In the genomic region with DNA sequence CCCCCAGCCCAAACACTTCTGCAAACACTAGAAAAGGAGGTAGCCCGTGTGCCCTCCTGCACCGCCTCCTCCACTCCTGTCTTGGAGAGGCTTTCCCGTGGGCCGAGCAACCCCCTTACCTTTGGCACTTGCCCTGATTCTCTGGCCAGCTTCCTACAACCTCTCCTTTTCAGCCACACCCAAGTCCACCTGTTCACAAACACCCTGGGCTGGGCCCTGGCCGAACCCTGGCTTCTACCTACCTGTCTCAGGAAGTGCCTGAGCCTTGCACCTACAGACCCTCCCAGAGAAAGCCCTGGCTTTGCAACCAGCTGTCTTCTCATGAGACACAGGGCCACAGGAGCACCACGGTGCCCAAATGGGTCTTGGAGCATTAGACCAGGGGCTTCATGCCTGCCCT, we compare ENCODE assay signal across 14 cellular contexts. TPM values are rescaled to one million over a fixed set of nuclear protein-coding genes. Genes with fewer than 3 reads are reported as not detected.
DNase-seq lines count a peak whose midpoint lies in the region; ATAC-seq, FAIRE-seq and TF ChIP-seq lines count a peak whose summit lies in the region.
"Had no signal": no experiment of that assay in that cellular context is flagged by ENCODE, and none has a peak within 500 bp of the region (broad histone marks: within the 10 kb centered on the region; RNA-seq: fewer than 3 reads in every experiment).

No MANE protein-coding gene starts in this region.

- no peak overlapping the region for H3K14ac ChIP-seq in mesenchymal stem cell (ENCODE audit: low read length in 2 of 2)

- no peak overlapping the region for H2BK5ac ChIP-seq in mesenchymal stem cell (ENCODE audit: low read depth, low read length, poor library complexity, severe bottlenecking)

- no peak overlapping the region for H3K4ac ChIP-seq in mesenchymal stem cell (ENCODE audit: low read depth in 1 of 2, low read length in 2 of 2)

- no peak for TF ChIP-seq CTCF in A549 (IDR thresholded peaks at IDR 0.05)

- H3K27me3 ChIP-seq in mesenchymal stem cell (ENCODE audit: control insufficient read depth in 1 of 2, insufficient read depth in 1 of 2, low read length in 2 of 2): no peaks in the 10 kb centered on the region
- H3K27me3 ChIP-seq: gastroesophageal sphincter had no signal

- H3K27me3 Mint-ChIP-seq in activated CD8-positive, alpha-beta T cell treated with anti-CD3 and anti-CD28 coated beads, Interleukin-2, amount 10 ng/mL, durations not matched to agents 7 days and 5 days (ENCODE audit: low read depth): peaks cover 6% of the 10 kb centered on the region

- TF ChIP-seq RAD21 in A549 (conservative IDR thresholded peaks at IDR 0.05 in 1 of 2, IDR thresholded peaks at IDR 0.05 in 1 of 2): no peak

- H3K4me1 ChIP-seq in A549 (peaks cover 57% of the 10 kb centered on the region), mesenchymal stem cell (ENCODE audit: control insufficient read depth, insufficient read depth, low read depth, low read length) (peaks cover 62% of the 10 kb centered on the region)

- 85% methylated on average over 6 of the region's 6 CpGs for WGBS in A549 (ENCODE audit: missing lambda C conversion rate)
- WGBS in mesenchymal stem cell: 96% methylated on average over 6 of the region's 6 CpGs

- H3K36me3 Mint-ChIP-seq in activated CD8-positive, alpha-beta T cell treated with anti-CD3 and anti-CD28 coated beads, Interleukin-2, amount 10 ng/mL, durations not matched to agents 7 days and 5 days (ENCODE audit: low read depth): no peaks in the 10 kb centered on the region

- ATAC-seq in A549 (no peak), GM18505 (IDR thresholded peaks at IDR 0.05; ENCODE audit: unreplicated experiment) (no peak), GM19397 (IDR thresholded peaks at IDR 0.05; ENCODE audit: unreplicated experiment) (no peak), HG03108 (IDR thresholded peaks at IDR 0.05; ENCODE audit: unreplicated experiment) (no peak)
- ATAC-seq in activated CD8-positive, alpha-beta T cell treated with anti-CD3 and anti-CD28 coated beads, Interleukin-2, amount 10 ng/mL, durations not matched to agents 7 days and 5 days: no peak
- ATAC-seq: gastroesophageal sphincter, left cardiac atrium had no signal

- H3K4me2 ChIP-seq in A549 (peak overlapping the region; percentile 94), mesenchymal stem cell (ENCODE audit: low read length, poor library complexity, severe bottlenecking) (no peak overlapping the region)

- H3K9me3 Mint-ChIP-seq in activated CD8-positive, alpha-beta T cell treated with anti-CD3 and anti-CD28 coated beads, Interleukin-2, amount 10 ng/mL, durations not matched to agents 7 days and 5 days (ENCODE audit: insufficient read depth): no peaks in the 10 kb centered on the region

- H3K27ac ChIP-seq in A549 (peak overlapping the region; percentile 8 to 98; a peak in 3 of 6 replicates), mesenchymal stem cell (ENCODE audit: low read length, poor library complexity, severe bottlenecking) (no peak overlapping the region)
- H3K27ac ChIP-seq: gastroesophageal sphincter had no signal

- H2AK5ac ChIP-seq in mesenchymal stem cell (ENCODE audit: low read length, severe bottlenecking): no peak overlapping the region

- H3K9me3 ChIP-seq in A549: no peaks in the 10 kb centered on the region
- no peaks in the 10 kb centered on the region for H3K9me3 ChIP-seq in mesenchymal stem cell (ENCODE audit: control insufficient read depth, low read length)
- H3K9me3 ChIP-seq: gastroesophageal sphincter had no signal

- H3K4me3 ChIP-seq in A549: no peak overlapping the region
- no peak overlapping the region for H3K4me3 ChIP-seq in mesenchymal stem cell (ENCODE audit: insufficient read depth in 1 of 2, low read depth in 1 of 2, low read length in 2 of 2)
- H3K4me3 ChIP-seq: gastroesophageal sphincter had no signal

- H3K23ac ChIP-seq in mesenchymal stem cell (ENCODE audit: low read length in 2 of 2): no peak overlapping the region

- H2BK120ac ChIP-seq in mesenchymal stem cell (ENCODE audit: low read depth, low read length): no peak overlapping the region

- FAIRE-seq in A549 (lab: Jason Lieb, UNC): no peak

- peak overlapping the region; percentile 48 for H3K27ac Mint-ChIP-seq in activated CD8-positive, alpha-beta T cell treated with anti-CD3 and anti-CD28 coated beads, Interleukin-2, amount 10 ng/mL, durations not matched to agents 7 days and 5 days

- no peak for TF ChIP-seq EP300 in A549 (IDR thresholded peaks at IDR 0.05)

- H2BK12ac ChIP-seq in mesenchymal stem cell (ENCODE audit: low read length in 2 of 2): no peak overlapping the region

- H3K79me1 ChIP-seq in mesenchymal stem cell (replicated peaks; ENCODE audit: low read length, poor library complexity, severe bottlenecking): peaks cover 32% of the 10 kb centered on the region

- H3K36me3 ChIP-seq in mesenchymal stem cell (ENCODE audit: control insufficient read depth in 1 of 2, insufficient read depth in 2 of 2, low read depth in 1 of 2, low read length in 2 of 2): peaks cover 0 to 45% of the 10 kb centered on the region in 2 experiments

- no peak for DNase-seq in A549 (ENCODE audit: low read depth in 1 of 2, low spot score in 1 of 2)
- no peak for DNase-seq in activated CD8-positive, alpha-beta T cell treated with anti-CD3 and anti-CD28 coated beads, Interleukin-2, amount 10 ng/mL, durations not matched to agents 7 days and 5 days
- no peak for DNase-seq in mesenchymal stem cell
- no peak for DNase-seq in hippocampal formation (lab: John Stamatoyannopoulos, UW)
- no peak for DNase-seq in foreskin melanocyte
- DNase-seq: activated CD4-positive, alpha-beta T cell treated with anti-CD3 and anti-CD28 coated beads for 1 hour; C1 segment of cervical spinal cord; left cardiac atrium; NCI-H774 had no signal

- no peak overlapping the region for H3K18ac ChIP-seq in mesenchymal stem cell (ENCODE audit: low read depth in 1 of 2, low read length in 2 of 2)

- no peak overlapping the region for H4K8ac ChIP-seq in mesenchymal stem cell (ENCODE audit: low read length)

- TF ChIP-seq POLR2A in A549 (IDR thresholded peaks at IDR 0.05; ENCODE audit: low read length) (no peak), GM18505 (IDR thresholded peaks at IDR 0.05; ENCODE audit: borderline replicate concordance, extremely low read depth, insufficient read depth, insufficient read length) (peak; percentile 11)

- H2BK15ac ChIP-seq in mesenchymal stem cell (ENCODE audit: low read depth, poor library complexity, severe bottlenecking): no peak overlapping the region

- peaks cover 30% of the 10 kb centered on the region for H3K4me1 Mint-ChIP-seq in activated CD8-positive, alpha-beta T cell treated with anti-CD3 and anti-CD28 coated beads, Interleukin-2, amount 10 ng/mL, durations not matched to agents 7 days and 5 days (ENCODE audit: low read depth)

- H4K91ac ChIP-seq in mesenchymal stem cell (ENCODE audit: low read length): peak overlapping the region; percentile 18

- no peak overlapping the region for H3K9ac ChIP-seq in mesenchymal stem cell (ENCODE audit: low read length)

- CTCF ChIA-PET in A549 (lab: Yijun Ruan, JAX): interaction anchor here (3.9 to 28.0 kb wide), 3 partner anchors 4 to 67 kb away, joined by 29 to 656 read pairs (median 656); a partner anchor contains a TSS
- CTCF ChIA-PET in activated CD8-positive, alpha-beta T cell treated with anti-CD3 and anti-CD28 coated beads, Interleukin-2, amount 10 ng/mL, durations not matched to agents 7 days and 5 days (lab: Charles Lee): interaction anchor here (1.8 kb wide), 1 partner anchor 13 kb away, joined by 10 read pairs; no protein-coding TSS in a partner anchor

- H3K4me3 Mint-ChIP-seq in activated CD8-positive, alpha-beta T cell treated with anti-CD3 and anti-CD28 coated beads, Interleukin-2, amount 10 ng/mL, durations not matched to agents 7 days and 5 days: no peak overlapping the region

- POLR2A ChIA-PET in A549 (lab: Yijun Ruan, JAX): no interaction called here
- POLR2A ChIA-PET in activated CD8-positive, alpha-beta T cell treated with anti-CD3 and anti-CD28 coated beads, Interleukin-2, amount 10 ng/mL, durations not matched to agents 7 days and 5 days (lab: Charles Lee): interaction anchor here (2.3 kb wide), 1 partner anchor 10 kb away, joined by 10 read pairs; no protein-coding TSS in a partner anchor

- H2AFZ ChIP-seq in mesenchymal stem cell (ENCODE audit: low read depth, low read length): no peak overlapping the region

RNA-seq across cellular contexts. Expression of a gene that starts 2.0 kb away (rescaled TPM):
- polyA plus RNA-seq in A549 (2011; rRNA removed): 10.9 and 11.9 TPM in 2 replicates
- polyA plus RNA-seq in A549 (2012; cell fraction: cytosol; rRNA removed): 79.6 and 99.7 TPM in 2 replicates
- polyA plus RNA-seq in A549 (2012; cell fraction: nucleus; rRNA removed): 161 and 226 TPM in 2 replicates
- polyA plus RNA-seq in A549 (2017; fragmentation: RNase III; extraction: RNeasy Plus Mini Kit Qiagen cat#74134 plus additional on column Dnase treatment): 49.2 to 55.8 TPM (median 55.2 TPM) in 3 replicates
- polyA minus RNA-seq in A549 (2011; rRNA and poly(A)+ RNA removed): 2.6 and 3.7 TPM in 2 replicates
- total RNA-seq in activated CD8-positive, alpha-beta T cell treated with anti-CD3 and anti-CD28 coated beads, Interleukin-2, amount 10 ng/mL, durations not matched to agents 7 days and 5 days: 10 to 100 TPM; 12.3 to 14.2 TPM
- polyA plus RNA-seq in mesenchymal stem cell (2013, experiment 1 of 2): 28.0 TPM
- polyA plus RNA-seq in mesenchymal stem cell (2013, experiment 2 of 2): 27.0 TPM

RNA-seq across cellular contexts. Expression of a gene that starts 4.0 kb away (rescaled TPM):
- 33.8 and 41.0 TPM in 2 replicates for polyA plus RNA-seq in A549 (2011; rRNA removed)
- 128 and 228 TPM in 2 replicates for polyA plus RNA-seq in A549 (2012; cell fraction: cytosol; rRNA removed)
- 107 and 207 TPM in 2 replicates for polyA plus RNA-seq in A549 (2012; cell fraction: nucleus; rRNA removed)
- 72.7 to 82.2 TPM (median 81.0 TPM) in 3 replicates for polyA plus RNA-seq in A549 (2017; fragmentation: RNase III; extraction: RNeasy Plus Mini Kit Qiagen cat#74134 plus additional on column Dnase treatment)
- 16.9 and 19.6 TPM in 2 replicates for polyA minus RNA-seq in A549 (2011; rRNA and poly(A)+ RNA removed)
- 10 to 100 TPM in 1 of 2 experiments, 1 to 10 TPM in 1; 8.1 to 10.6 TPM for total RNA-seq in activated CD8-positive, alpha-beta T cell treated with anti-CD3 and anti-CD28 coated beads, Interleukin-2, amount 10 ng/mL, durations not matched to agents 7 days and 5 days
- polyA plus RNA-seq in mesenchymal stem cell (2013, experiment 1 of 2): 27.2 TPM
- 28.1 TPM for polyA plus RNA-seq in mesenchymal stem cell (2013, experiment 2 of 2)

RNA-seq across cellular contexts. Expression of a gene that starts 7.3 kb away (rescaled TPM):
- polyA plus RNA-seq in A549 (2011; rRNA removed) (1.1 and 1.7 TPM in 2 replicates), A549 (2017; fragmentation: RNase III; extraction: RNeasy Plus Mini Kit Qiagen cat#74134 plus additional on column Dnase treatment) (4.7 to 5.9 TPM (median 5.6 TPM) in 3 replicates)
- 7.3 and 9.7 TPM in 2 replicates for polyA plus RNA-seq in A549 (2012; cell fraction: cytosol; rRNA removed)
- 72.7 and 90.6 TPM in 2 replicates for polyA plus RNA-seq in A549 (2012; cell fraction: nucleus; rRNA removed)
- polyA minus RNA-seq in A549 (2011; rRNA and poly(A)+ RNA removed): 0.49 and 0.74 TPM in 2 replicates
- 1 to 10 TPM; 3.9 TPM for total RNA-seq in activated CD8-positive, alpha-beta T cell treated with anti-CD3 and anti-CD28 coated beads, Interleukin-2, amount 10 ng/mL, durations not matched to agents 7 days and 5 days
- polyA plus RNA-seq in mesenchymal stem cell (2013, experiment 1 of 2): 2.5 TPM
- 2.1 TPM for polyA plus RNA-seq in mesenchymal stem cell (2013, experiment 2 of 2)

RNA-seq across cellular contexts. Expression of a gene that starts 8.0 kb away (rescaled TPM):
- polyA plus RNA-seq in A549 (2011; rRNA removed): 3.5 and 4.4 TPM in 2 replicates
- 32.0 and 35.0 TPM in 2 replicates for polyA plus RNA-seq in A549 (2012; cell fraction: cytosol; rRNA removed)
- polyA plus RNA-seq in A549 (2012; cell fraction: nucleus; rRNA removed): 62.2 and 86.3 TPM in 2 replicates
- polyA plus RNA-seq in A549 (2017; fragmentation: RNase III; extraction: RNeasy Plus Mini Kit Qiagen cat#74134 plus additional on column Dnase treatment): 21.4 to 22.0 TPM (median 21.7 TPM) in 3 replicates
- 2.0 and 2.6 TPM in 2 replicates for polyA minus RNA-seq in A549 (2011; rRNA and poly(A)+ RNA removed)
- total RNA-seq in activated CD8-positive, alpha-beta T cell treated with anti-CD3 and anti-CD28 coated beads, Interleukin-2, amount 10 ng/mL, durations not matched to agents 7 days and 5 days: 10 to 100 TPM in 1 of 2 experiments, 1 to 10 TPM in 1; 8.4 to 11.2 TPM
- 9.4 TPM for polyA plus RNA-seq in mesenchymal stem cell (2013, experiment 1 of 2)
- polyA plus RNA-seq in mesenchymal stem cell (2013, experiment 2 of 2): 9.7 TPM

RNA-seq across cellular contexts. Expression of a gene that starts 13.3 kb away (rescaled TPM):
- polyA plus RNA-seq in A549 (2011; rRNA removed) (0.53 and 0.54 TPM in 2 replicates), A549 (2017; fragmentation: RNase III; extraction: RNeasy Plus Mini Kit Qiagen cat#74134 plus additional on column Dnase treatment) (1.1 to 1.4 TPM (median 1.2 TPM) in 3 replicates)
- polyA plus RNA-seq in A549 (2012; cell fraction: cytosol; rRNA removed): 1.1 and 2.4 TPM in 2 replicates
- 2.4 and 4.1 TPM in 2 replicates for polyA plus RNA-seq in A549 (2012; cell fraction: nucleus; rRNA removed)
- 0.21 and 0.29 TPM in 2 replicates for polyA minus RNA-seq in A549 (2011; rRNA and poly(A)+ RNA removed)
- 1 to 10 TPM; 5.9 to 7.3 TPM for total RNA-seq in activated CD8-positive, alpha-beta T cell treated with anti-CD3 and anti-CD28 coated beads, Interleukin-2, amount 10 ng/mL, durations not matched to agents 7 days and 5 days
- polyA plus RNA-seq in mesenchymal stem cell (2013, experiment 1 of 2): 0.28 TPM
- polyA plus RNA-seq in mesenchymal stem cell (2013, experiment 2 of 2): 0.34 TPM
- total RNA-seq: osteoblast had no signal
